Comparison of ENCODE assay signal across 13 cellular contexts in the genomic region with DNA sequence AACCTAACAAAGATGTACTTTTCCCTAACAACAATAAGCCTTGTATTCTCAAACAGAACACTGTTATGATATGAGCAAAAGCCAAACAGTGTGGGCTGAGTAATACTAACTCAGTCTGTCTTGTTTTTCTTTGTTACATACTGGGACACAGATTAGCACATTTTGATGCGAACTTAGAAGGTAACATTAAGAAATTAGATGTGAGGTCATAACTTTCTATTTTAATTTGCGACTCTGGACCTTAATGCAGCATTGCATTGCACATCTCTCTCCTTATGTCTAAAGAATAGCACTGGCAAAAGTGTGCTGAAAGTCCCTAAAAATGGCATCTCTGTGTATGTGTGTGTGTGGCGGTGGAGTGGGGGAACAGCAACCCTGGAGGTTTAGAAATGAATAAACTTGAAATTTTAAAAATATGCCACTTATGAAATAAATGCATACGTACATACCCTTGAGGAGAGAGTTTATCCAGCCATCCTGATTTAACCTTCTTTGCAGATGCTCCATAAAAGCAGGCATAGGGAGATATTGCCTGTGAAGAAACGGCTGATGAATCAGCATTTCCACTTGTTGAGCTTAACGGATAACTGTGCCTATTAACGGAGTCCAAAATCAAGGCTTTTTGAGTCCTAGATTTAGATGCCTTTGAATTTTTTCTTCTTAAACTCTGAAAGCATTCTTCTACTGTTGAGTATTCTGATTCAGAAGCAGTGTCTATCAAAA. TPM values are rescaled to one million over a fixed set of nuclear protein-coding genes. Genes with fewer than 3 reads are reported as not detected.
A peak's percentile ranks its signal among the peaks of the same experiment; 100 is the strongest.
DNase-seq lines count a peak whose midpoint lies in the region; ATAC-seq and TF ChIP-seq lines count a peak whose summit lies in the region.
"Had no signal": no experiment of that assay in that cellular context is flagged by ENCODE, and none has a peak within 500 bp of the region (broad histone marks: within the 10 kb centered on the region; RNA-seq: fewer than 3 reads in every experiment).

No MANE protein-coding gene starts in this region.

- no peaks in the 10 kb centered on the region for H3K36me3 Mint-ChIP-seq in endodermal cell (ENCODE audit: low read depth)

- no peak overlapping the region for H3K4me3 ChIP-seq in endodermal cell (ENCODE audit: low read length)
- H3K4me3 ChIP-seq: gastroesophageal sphincter had no signal

- H3K4me3 Mint-ChIP-seq in endodermal cell = no peak overlapping the region

- peaks cover 2% of the 10 kb centered on the region for H3K4me1 Mint-ChIP-seq in endodermal cell

- H3K27ac ChIP-seq in layer of hippocampus (ENCODE audit: low read depth, low read length) (peak overlapping the region; percentile 86), endodermal cell (ENCODE audit: low read depth, low read length) (no peak overlapping the region)
- H3K27ac ChIP-seq: gastroesophageal sphincter, WERI-Rb-1 had no signal

- H3K27ac Mint-ChIP-seq in endodermal cell = no peak overlapping the region

- WGBS in endodermal cell (ENCODE audit: insufficient coverage in 1 of 2, insufficient read length in 1 of 2), 2 experiments = 92 to 93% methylated on average over 5 to 6 of the region's 7 CpGs

- H3K36me3 ChIP-seq in endodermal cell (ENCODE audit: control insufficient read depth, insufficient read depth, low read length) = no peaks in the 10 kb centered on the region
- H3K36me3 ChIP-seq: gastroesophageal sphincter, WERI-Rb-1 had no signal

- no peaks in the 10 kb centered on the region for H3K9me3 Mint-ChIP-seq in endodermal cell

- H3K9me3 ChIP-seq in endodermal cell (ENCODE audit: control insufficient read depth, low read length) = no peaks in the 10 kb centered on the region
- H3K9me3 ChIP-seq: gastroesophageal sphincter had no signal

- no peaks in the 10 kb centered on the region for H3K4me1 ChIP-seq in endodermal cell (ENCODE audit: control insufficient read depth, insufficient read depth, low read length)
- H3K4me1 ChIP-seq: gastroesophageal sphincter had no signal

- ATAC-seq in GM18502 (IDR thresholded peaks at IDR 0.05; ENCODE audit: poor library complexity, unreplicated experiment) (peak; percentile 49), GM21528 (IDR thresholded peaks at IDR 0.05; ENCODE audit: low FRiP score, unreplicated experiment) (peak; percentile 51), HG03575 (IDR thresholded peaks at IDR 0.05; ENCODE audit: extremely low read depth, insufficient number of reproducible peaks, low FRiP score, unreplicated experiment) (peak; percentile 37)
- ATAC-seq: gastroesophageal sphincter had no signal

- DNase-seq in endodermal cell (no peak), AG08396 (ENCODE audit: low spot score) (no peak), NCI-H2227 treated with DMSO at 0.1 percent for 48 hours (lab: John Stamatoyannopoulos, UW) (no peak)
- no peak for DNase-seq in activated effector memory CD4-positive, alpha-beta T cell treated with Interleukin-2 at 50 U/mL for 16 hours
- DNase-seq: activated gamma-delta T cell, dermis blood vessel endothelial cell, NCI-H510A treated with DMSO at 0.1 percent for 48 hours, WERI-Rb-1 had no signal

- no peak for TF ChIP-seq CTCF in endodermal cell (conservative IDR thresholded peaks at IDR 0.05)

- H3K27me3 Mint-ChIP-seq in endodermal cell (ENCODE audit: insufficient read depth) = no peaks in the 10 kb centered on the region

- H3K27me3 ChIP-seq in layer of hippocampus (ENCODE audit: control insufficient read depth, insufficient read depth, low read length) = no peaks in the 10 kb centered on the region
- H3K27me3 ChIP-seq in endodermal cell (ENCODE audit: control insufficient read depth, insufficient read depth, low read length, poor library complexity, severe bottlenecking) = no peaks in the 10 kb centered on the region
- H3K27me3 ChIP-seq: gastroesophageal sphincter had no signal

- H3K9ac ChIP-seq in endodermal cell (ENCODE audit: extremely low read depth, low read length, poor library complexity, severe bottlenecking) = no peak overlapping the region

RNA-seq across cellular contexts. Expression of a gene that starts 34.2 kb away (rescaled TPM):
- total RNA-seq in endodermal cell = 1 to 10 TPM; 2.2 to 5.5 TPM
- 1.0 TPM for polyA plus RNA-seq in endodermal cell (2013, experiment 1 of 2)
- polyA plus RNA-seq in endodermal cell (2013, experiment 2 of 2) = 1.4 TPM
